ENCODE assay signal across 25 cellular contexts in the genomic region with DNA sequence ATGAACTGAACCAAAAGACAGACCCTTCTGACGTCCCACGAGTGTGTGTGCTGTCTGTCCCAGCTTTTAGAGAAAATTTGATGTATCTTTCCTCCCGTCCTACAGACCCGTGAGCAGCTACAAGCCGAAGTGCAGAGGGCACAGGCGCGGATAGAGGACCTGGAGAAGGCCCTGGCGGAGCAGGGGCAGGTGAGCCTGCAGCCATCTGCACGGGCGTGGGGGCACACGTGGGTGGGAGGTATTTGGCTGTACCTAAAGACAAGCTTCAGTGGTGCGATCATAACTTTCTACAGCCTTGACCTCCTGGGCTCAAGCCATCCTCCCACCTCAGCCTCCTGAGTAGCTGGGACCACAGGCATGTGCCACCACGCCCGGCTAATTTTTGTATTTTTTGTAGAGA. TPM values are rescaled to one million over a fixed set of nuclear protein-coding genes. Genes with fewer than 3 reads are reported as not detected.
"Had no signal": no experiment of that assay in that cellular context is flagged by ENCODE, and none has a peak within 500 bp of the region (broad histone marks: within the 10 kb centered on the region; RNA-seq: fewer than 3 reads in every experiment).

No MANE protein-coding gene starts in this region.

- H3K9me3 Mint-ChIP-seq: activated B cell treated with CpG ODN at 0.5 μM for 24 hours; activated CD4-positive, alpha-beta memory T cell treated with anti-CD3 and anti-CD28 coated beads, Interleukin-2, amount 10 ng/mL, durations not matched to agents 7 days and 5 days; activated CD4-positive, alpha-beta T cell treated with anti-CD3 and anti-CD28 coated beads, Interleukin-2, amount 10 ng/mL, durations not matched to agents 7 days and 5 days; activated naive CD4-positive, alpha-beta T cell treated with anti-CD3 and anti-CD28 coated beads, Interleukin-2, amount 10 ng/mL, durations not matched to agents 7 days and 5 days; activated naive CD8-positive, alpha-beta T cell treated with anti-CD3 and anti-CD28 coated beads for 36 hours; activated T-cell treated with anti-CD3 and anti-CD28 coated beads, Interleukin-2, amount 50 U/mL, for 72 hours; activated T-helper 2 cell treated with anti-CD3 and anti-CD28 coated beads, Interferon-gamma antibody, Interleukin-2, Interleukin-4, amounts not matched to agents 10 μg/mL and 5 μg/mL and 100 μg/mL, durations not matched to agents 14 hours and 24 hours and 36 hours; T-cell had no signal

- H3K9me3 ChIP-seq: breast epithelium had no signal

- H3K36me3 Mint-ChIP-seq: activated naive CD4-positive, alpha-beta T cell treated with anti-CD3 and anti-CD28 coated beads, Interleukin-2, amount 10 ng/mL, durations not matched to agents 7 days and 5 days; activated naive CD8-positive, alpha-beta T cell treated with anti-CD3 and anti-CD28 coated beads for 36 hours; T-cell had no signal

- ATAC-seq: activated T-cell treated with anti-CD3 and anti-CD28 coated beads, Interleukin-2, amount 50 U/mL, for 72 hours; T-cell had no signal

- H3K4me3 ChIP-seq: breast epithelium, SK-N-MC had no signal

- DNase-seq: activated B cell treated with CpG ODN at 0.5 μM for 24 hours; activated CD4-positive, alpha-beta memory T cell treated with anti-CD3 and anti-CD28 coated beads, Interleukin-2, amount 10 ng/mL, durations not matched to agents 7 days and 5 days; activated CD4-positive, alpha-beta T cell treated with anti-CD3 and anti-CD28 coated beads for 1 hour; activated CD4-positive, alpha-beta T cell treated with anti-CD3 and anti-CD28 coated beads, Interleukin-2, amount 10 ng/mL, durations not matched to agents 7 days and 5 days; activated gamma-delta T cell treated with Interleukin-2 at 50 U/mL for 16 hours; activated naive CD4-positive, alpha-beta T cell treated with anti-CD3 and anti-CD28 coated beads, Interleukin-2, amount 10 ng/mL, durations not matched to agents 7 days and 5 days; activated naive CD8-positive, alpha-beta T cell treated with anti-CD3 and anti-CD28 coated beads for 36 hours; activated T-cell treated with anti-CD3 and anti-CD28 coated beads, Interleukin-2, amount 50 U/mL, for 72 hours; Kasumi-1; KBM-7; NCI-H1048; NCI-H146; NCI-H187 treated with DMSO at 0.1 percent for 48 hours; NCI-H2171; NCI-H2227 treated with DMSO at 0.1 percent for 48 hours; NCI-H510A; NCI-H526 treated with DMSO at 0.1 percent for 48 hours; NCI-H82; T-cell; T-helper 2 cell; T1000 had no signal

- H3K27me3 Mint-ChIP-seq: activated B cell treated with CpG ODN at 0.5 μM for 24 hours; activated CD4-positive, alpha-beta memory T cell treated with anti-CD3 and anti-CD28 coated beads, Interleukin-2, amount 10 ng/mL, durations not matched to agents 7 days and 5 days had no signal

- H3K27ac ChIP-seq: breast epithelium, SK-N-MC had no signal

- H3K27ac Mint-ChIP-seq: activated B cell treated with CpG ODN at 0.5 μM for 24 hours; activated CD4-positive, alpha-beta memory T cell treated with anti-CD3 and anti-CD28 coated beads, Interleukin-2, amount 10 ng/mL, durations not matched to agents 7 days and 5 days; activated CD4-positive, alpha-beta T cell treated with anti-CD3 and anti-CD28 coated beads, Interleukin-2, amount 10 ng/mL, durations not matched to agents 7 days and 5 days; activated naive CD4-positive, alpha-beta T cell treated with anti-CD3 and anti-CD28 coated beads, Interleukin-2, amount 10 ng/mL, durations not matched to agents 7 days and 5 days; activated naive CD8-positive, alpha-beta T cell treated with anti-CD3 and anti-CD28 coated beads for 36 hours; activated T-cell treated with anti-CD3 and anti-CD28 coated beads, Interleukin-2, amount 50 U/mL, for 72 hours; activated T-helper 2 cell treated with anti-CD3 and anti-CD28 coated beads, Interferon-gamma antibody, Interleukin-2, Interleukin-4, amounts not matched to agents 10 μg/mL and 5 μg/mL and 100 μg/mL, durations not matched to agents 14 hours and 24 hours and 36 hours; T-cell had no signal

- H3K4me3 Mint-ChIP-seq: activated B cell treated with CpG ODN at 0.5 μM for 24 hours; activated CD4-positive, alpha-beta memory T cell treated with anti-CD3 and anti-CD28 coated beads, Interleukin-2, amount 10 ng/mL, durations not matched to agents 7 days and 5 days; activated CD4-positive, alpha-beta T cell treated with anti-CD3 and anti-CD28 coated beads, Interleukin-2, amount 10 ng/mL, durations not matched to agents 7 days and 5 days; activated naive CD4-positive, alpha-beta T cell treated with anti-CD3 and anti-CD28 coated beads, Interleukin-2, amount 10 ng/mL, durations not matched to agents 7 days and 5 days; activated naive CD8-positive, alpha-beta T cell treated with anti-CD3 and anti-CD28 coated beads for 36 hours; activated T-cell treated with anti-CD3 and anti-CD28 coated beads, Interleukin-2, amount 50 U/mL, for 72 hours; T-cell had no signal

- H3K4me1 Mint-ChIP-seq: activated B cell treated with CpG ODN at 0.5 μM for 24 hours; activated CD4-positive, alpha-beta memory T cell treated with anti-CD3 and anti-CD28 coated beads, Interleukin-2, amount 10 ng/mL, durations not matched to agents 7 days and 5 days; activated CD4-positive, alpha-beta T cell treated with anti-CD3 and anti-CD28 coated beads, Interleukin-2, amount 10 ng/mL, durations not matched to agents 7 days and 5 days; activated naive CD4-positive, alpha-beta T cell treated with anti-CD3 and anti-CD28 coated beads, Interleukin-2, amount 10 ng/mL, durations not matched to agents 7 days and 5 days; activated naive CD8-positive, alpha-beta T cell treated with anti-CD3 and anti-CD28 coated beads for 36 hours; T-cell had no signal

- H3K4me1 ChIP-seq: breast epithelium had no signal

RNA-seq across cellular contexts. Expression of a gene that starts 41.7 kb away (rescaled TPM):
- total RNA-seq: OCI-LY7 had no signal
